Comparison of ENCODE assay signal across 1 cellular context in the genomic region with DNA sequence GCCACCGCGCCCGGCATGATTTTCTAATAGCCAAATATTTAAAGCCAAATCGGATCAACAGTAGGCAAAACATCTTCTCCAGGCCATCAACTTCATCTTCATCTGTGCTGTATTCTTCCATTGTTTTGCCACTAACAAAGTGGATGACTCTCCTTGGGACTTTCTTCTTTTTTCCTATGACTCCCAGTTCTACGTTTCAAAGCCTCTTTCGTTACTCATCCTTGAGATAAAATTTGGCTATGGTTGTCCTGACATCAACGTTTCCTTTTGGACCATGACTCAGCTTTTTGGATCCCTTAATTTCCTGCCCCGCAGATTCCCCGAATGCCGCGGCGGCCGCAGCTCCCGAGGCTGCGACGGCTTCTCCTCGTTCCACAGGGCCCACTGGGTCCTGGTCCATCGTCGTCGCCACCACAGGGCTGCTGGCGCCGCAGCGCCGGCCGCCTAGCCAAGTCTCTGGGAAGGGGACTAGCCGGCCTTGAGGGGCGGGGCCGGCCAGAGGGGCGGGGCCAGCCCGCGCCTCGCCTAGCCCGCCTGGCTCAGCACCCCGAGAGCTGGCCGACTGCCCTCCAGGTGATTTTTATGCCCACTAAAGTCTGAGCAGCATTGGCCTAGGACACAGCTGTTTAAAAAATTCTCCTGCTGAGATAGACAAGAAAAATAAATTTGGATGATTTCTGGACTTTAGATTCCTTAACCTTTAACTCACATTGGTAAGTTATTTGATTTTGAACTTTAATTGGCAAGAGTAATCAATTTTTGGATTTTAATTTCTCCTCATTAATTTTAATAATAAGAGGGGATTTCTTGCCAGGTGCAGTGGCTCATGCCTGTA.
TF ChIP-seq lines count a peak whose summit lies in the region.

No MANE protein-coding gene starts in this region.

TF ChIP-seq in K562, 482 proteins besides CTCF, POLR2A, EP300 and RAD21 (continued from another document and continues in another):
- TF ChIP-seq, protein P1, sequence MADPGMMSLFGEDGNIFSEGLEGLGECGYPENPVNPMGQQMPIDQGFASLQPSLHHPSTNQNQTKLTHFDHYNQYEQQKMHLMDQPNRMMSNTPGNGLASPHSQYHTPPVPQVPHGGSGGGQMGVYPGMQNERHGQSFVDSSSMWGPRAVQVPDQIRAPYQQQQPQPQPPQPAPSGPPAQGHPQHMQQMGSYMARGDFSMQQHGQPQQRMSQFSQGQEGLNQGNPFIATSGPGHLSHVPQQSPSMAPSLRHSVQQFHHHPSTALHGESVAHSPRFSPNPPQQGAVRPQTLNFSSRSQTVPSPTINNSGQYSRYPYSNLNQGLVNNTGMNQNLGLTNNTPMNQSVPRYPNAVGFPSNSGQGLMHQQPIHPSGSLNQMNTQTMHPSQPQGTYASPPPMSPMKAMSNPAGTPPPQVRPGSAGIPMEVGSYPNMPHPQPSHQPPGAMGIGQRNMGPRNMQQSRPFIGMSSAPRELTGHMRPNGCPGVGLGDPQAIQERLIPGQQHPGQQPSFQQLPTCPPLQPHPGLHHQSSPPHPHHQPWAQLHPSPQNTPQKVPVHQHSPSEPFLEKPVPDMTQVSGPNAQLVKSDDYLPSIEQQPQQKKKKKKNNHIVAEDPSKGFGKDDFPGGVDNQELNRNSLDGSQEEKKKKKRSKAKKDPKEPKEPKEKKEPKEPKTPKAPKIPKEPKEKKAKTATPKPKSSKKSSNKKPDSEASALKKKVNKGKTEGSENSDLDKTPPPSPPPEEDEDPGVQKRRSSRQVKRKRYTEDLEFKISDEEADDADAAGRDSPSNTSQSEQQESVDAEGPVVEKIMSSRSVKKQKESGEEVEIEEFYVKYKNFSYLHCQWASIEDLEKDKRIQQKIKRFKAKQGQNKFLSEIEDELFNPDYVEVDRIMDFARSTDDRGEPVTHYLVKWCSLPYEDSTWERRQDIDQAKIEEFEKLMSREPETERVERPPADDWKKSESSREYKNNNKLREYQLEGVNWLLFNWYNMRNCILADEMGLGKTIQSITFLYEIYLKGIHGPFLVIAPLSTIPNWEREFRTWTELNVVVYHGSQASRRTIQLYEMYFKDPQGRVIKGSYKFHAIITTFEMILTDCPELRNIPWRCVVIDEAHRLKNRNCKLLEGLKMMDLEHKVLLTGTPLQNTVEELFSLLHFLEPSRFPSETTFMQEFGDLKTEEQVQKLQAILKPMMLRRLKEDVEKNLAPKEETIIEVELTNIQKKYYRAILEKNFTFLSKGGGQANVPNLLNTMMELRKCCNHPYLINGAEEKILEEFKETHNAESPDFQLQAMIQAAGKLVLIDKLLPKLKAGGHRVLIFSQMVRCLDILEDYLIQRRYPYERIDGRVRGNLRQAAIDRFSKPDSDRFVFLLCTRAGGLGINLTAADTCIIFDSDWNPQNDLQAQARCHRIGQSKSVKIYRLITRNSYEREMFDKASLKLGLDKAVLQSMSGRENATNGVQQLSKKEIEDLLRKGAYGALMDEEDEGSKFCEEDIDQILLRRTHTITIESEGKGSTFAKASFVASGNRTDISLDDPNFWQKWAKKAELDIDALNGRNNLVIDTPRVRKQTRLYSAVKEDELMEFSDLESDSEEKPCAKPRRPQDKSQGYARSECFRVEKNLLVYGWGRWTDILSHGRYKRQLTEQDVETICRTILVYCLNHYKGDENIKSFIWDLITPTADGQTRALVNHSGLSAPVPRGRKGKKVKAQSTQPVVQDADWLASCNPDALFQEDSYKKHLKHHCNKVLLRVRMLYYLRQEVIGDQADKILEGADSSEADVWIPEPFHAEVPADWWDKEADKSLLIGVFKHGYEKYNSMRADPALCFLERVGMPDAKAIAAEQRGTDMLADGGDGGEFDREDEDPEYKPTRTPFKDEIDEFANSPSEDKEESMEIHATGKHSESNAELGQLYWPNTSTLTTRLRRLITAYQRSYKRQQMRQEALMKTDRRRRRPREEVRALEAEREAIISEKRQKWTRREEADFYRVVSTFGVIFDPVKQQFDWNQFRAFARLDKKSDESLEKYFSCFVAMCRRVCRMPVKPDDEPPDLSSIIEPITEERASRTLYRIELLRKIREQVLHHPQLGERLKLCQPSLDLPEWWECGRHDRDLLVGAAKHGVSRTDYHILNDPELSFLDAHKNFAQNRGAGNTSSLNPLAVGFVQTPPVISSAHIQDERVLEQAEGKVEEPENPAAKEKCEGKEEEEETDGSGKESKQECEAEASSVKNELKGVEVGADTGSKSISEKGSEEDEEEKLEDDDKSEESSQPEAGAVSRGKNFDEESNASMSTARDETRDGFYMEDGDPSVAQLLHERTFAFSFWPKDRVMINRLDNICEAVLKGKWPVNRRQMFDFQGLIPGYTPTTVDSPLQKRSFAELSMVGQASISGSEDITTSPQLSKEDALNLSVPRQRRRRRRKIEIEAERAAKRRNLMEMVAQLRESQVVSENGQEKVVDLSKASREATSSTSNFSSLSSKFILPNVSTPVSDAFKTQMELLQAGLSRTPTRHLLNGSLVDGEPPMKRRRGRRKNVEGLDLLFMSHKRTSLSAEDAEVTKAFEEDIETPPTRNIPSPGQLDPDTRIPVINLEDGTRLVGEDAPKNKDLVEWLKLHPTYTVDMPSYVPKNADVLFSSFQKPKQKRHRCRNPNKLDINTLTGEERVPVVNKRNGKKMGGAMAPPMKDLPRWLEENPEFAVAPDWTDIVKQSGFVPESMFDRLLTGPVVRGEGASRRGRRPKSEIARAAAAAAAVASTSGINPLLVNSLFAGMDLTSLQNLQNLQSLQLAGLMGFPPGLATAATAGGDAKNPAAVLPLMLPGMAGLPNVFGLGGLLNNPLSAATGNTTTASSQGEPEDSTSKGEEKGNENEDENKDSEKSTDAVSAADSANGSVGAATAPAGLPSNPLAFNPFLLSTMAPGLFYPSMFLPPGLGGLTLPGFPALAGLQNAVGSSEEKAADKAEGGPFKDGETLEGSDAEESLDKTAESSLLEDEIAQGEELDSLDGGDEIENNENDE (IDR thresholded peaks at IDR 0.05; ENCODE audit: low read depth, low read length) = no peak
- TF ChIP-seq ZNF644 (tag; IDR thresholded peaks at IDR 0.05; ENCODE audit: low read depth) (0 out of 2 replicates have a peak, but pooled peaks have one; percentile 50), DIDO1 (tag; IDR thresholded peaks at IDR 0.05; ENCODE audit: low read depth) (no peak), ZNF57 (CRISPR knock-in tag; IDR thresholded peaks at IDR 0.05) (no peak), EZH2 (IDR thresholded peaks at IDR 0.05; ENCODE audit: borderline replicate concordance, low read depth, low read length) (no peak), U2AF2 (optimal IDR thresholded peaks at IDR 0.05; ENCODE audit: low read depth, low read length) (no peak), MTF1 (CRISPR knock-in tag; IDR thresholded peaks at IDR 0.05; ENCODE audit: borderline replicate concordance) (no peak; the same call in 1 of the 2 replicates), RB1 (IDR thresholded peaks at IDR 0.05; ENCODE audit: low read depth) (peak; percentile 56; the same call in 1 of the 2 replicates), SMAD1 (IDR thresholded peaks at IDR 0.05; ENCODE audit: low read depth, low read length, partially characterized antibody) (no peak), ZNF77 (CRISPR knock-in tag; IDR thresholded peaks at IDR 0.05) (no peak), SP2 (IDR thresholded peaks at IDR 0.05; ENCODE audit: extremely low read depth, low read depth, low read length, poor library complexity, severe bottlenecking) (no peak), MTA3 (IDR thresholded peaks at IDR 0.05; ENCODE audit: borderline replicate concordance) (peak; percentile 85; the same call in 1 of the 2 replicates), TGIF2 (CRISPR knock-in tag; IDR thresholded peaks at IDR 0.05) (no peak), HMG20B (CRISPR knock-in tag; IDR thresholded peaks at IDR 0.05) (no peak), RBM22 (IDR thresholded peaks at IDR 0.05; ENCODE audit: low read depth, low read length, poor library complexity, severe bottlenecking) (no peak), ZNF217 (CRISPR knock-in tag; IDR thresholded peaks at IDR 0.05) (no peak), TBP (optimal IDR thresholded peaks at IDR 0.05; ENCODE audit: low read depth, low read length) (peak; percentile 40), SMAD4 (CRISPR knock-in tag; conservative IDR thresholded peaks at IDR 0.05) (peak; percentile 92)
- TF ChIP-seq, protein P2, sequence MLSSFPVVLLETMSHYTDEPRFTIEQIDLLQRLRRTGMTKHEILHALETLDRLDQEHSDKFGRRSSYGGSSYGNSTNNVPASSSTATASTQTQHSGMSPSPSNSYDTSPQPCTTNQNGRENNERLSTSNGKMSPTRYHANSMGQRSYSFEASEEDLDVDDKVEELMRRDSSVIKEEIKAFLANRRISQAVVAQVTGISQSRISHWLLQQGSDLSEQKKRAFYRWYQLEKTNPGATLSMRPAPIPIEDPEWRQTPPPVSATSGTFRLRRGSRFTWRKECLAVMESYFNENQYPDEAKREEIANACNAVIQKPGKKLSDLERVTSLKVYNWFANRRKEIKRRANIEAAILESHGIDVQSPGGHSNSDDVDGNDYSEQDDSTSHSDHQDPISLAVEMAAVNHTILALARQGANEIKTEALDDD (IDR thresholded peaks at IDR 0.05) = no peak; the same call in 1 of the 2 replicates
- TF ChIP-seq, protein P3, sequence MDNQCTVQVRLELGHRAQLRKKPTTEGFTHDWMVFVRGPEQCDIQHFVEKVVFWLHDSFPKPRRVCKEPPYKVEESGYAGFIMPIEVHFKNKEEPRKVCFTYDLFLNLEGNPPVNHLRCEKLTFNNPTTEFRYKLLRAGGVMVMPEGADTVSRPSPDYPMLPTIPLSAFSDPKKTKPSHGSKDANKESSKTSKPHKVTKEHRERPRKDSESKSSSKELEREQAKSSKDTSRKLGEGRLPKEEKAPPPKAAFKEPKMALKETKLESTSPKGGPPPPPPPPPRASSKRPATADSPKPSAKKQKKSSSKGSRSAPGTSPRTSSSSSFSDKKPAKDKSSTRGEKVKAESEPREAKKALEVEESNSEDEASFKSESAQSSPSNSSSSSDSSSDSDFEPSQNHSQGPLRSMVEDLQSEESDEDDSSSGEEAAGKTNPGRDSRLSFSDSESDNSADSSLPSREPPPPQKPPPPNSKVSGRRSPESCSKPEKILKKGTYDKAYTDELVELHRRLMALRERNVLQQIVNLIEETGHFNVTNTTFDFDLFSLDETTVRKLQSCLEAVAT (IDR thresholded peaks at IDR 0.05) = peak in 1 of 2 experiments; percentile 21; a peak in 1 of 4 replicates
- TF ChIP-seq, protein P4, sequence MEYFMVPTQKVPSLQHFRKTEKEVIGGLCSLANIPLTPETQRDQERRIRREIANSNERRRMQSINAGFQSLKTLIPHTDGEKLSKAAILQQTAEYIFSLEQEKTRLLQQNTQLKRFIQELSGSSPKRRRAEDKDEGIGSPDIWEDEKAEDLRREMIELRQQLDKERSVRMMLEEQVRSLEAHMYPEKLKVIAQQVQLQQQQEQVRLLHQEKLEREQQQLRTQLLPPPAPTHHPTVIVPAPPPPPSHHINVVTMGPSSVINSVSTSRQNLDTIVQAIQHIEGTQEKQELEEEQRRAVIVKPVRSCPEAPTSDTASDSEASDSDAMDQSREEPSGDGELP (CRISPR knock-in tag; IDR thresholded peaks at IDR 0.05; ENCODE audit: borderline replicate concordance) = peak; percentile 57
- TF ChIP-seq, protein P5, sequence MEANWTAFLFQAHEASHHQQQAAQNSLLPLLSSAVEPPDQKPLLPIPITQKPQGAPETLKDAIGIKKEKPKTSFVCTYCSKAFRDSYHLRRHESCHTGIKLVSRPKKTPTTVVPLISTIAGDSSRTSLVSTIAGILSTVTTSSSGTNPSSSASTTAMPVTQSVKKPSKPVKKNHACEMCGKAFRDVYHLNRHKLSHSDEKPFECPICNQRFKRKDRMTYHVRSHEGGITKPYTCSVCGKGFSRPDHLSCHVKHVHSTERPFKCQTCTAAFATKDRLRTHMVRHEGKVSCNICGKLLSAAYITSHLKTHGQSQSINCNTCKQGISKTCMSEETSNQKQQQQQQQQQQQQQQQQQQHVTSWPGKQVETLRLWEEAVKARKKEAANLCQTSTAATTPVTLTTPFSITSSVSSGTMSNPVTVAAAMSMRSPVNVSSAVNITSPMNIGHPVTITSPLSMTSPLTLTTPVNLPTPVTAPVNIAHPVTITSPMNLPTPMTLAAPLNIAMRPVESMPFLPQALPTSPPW (CRISPR knock-in tag; IDR thresholded peaks at IDR 0.05) = peak; percentile 63
- TF ChIP-seq, protein P6, sequence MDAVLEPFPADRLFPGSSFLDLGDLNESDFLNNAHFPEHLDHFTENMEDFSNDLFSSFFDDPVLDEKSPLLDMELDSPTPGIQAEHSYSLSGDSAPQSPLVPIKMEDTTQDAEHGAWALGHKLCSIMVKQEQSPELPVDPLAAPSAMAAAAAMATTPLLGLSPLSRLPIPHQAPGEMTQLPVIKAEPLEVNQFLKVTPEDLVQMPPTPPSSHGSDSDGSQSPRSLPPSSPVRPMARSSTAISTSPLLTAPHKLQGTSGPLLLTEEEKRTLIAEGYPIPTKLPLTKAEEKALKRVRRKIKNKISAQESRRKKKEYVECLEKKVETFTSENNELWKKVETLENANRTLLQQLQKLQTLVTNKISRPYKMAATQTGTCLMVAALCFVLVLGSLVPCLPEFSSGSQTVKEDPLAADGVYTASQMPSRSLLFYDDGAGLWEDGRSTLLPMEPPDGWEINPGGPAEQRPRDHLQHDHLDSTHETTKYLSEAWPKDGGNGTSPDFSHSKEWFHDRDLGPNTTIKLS (IDR thresholded peaks at IDR 0.05; ENCODE audit: borderline replicate concordance, low read depth) = 0 out of 2 replicates have a peak, but pooled peaks have one; percentile 48
- TF ChIP-seq, protein P7, sequence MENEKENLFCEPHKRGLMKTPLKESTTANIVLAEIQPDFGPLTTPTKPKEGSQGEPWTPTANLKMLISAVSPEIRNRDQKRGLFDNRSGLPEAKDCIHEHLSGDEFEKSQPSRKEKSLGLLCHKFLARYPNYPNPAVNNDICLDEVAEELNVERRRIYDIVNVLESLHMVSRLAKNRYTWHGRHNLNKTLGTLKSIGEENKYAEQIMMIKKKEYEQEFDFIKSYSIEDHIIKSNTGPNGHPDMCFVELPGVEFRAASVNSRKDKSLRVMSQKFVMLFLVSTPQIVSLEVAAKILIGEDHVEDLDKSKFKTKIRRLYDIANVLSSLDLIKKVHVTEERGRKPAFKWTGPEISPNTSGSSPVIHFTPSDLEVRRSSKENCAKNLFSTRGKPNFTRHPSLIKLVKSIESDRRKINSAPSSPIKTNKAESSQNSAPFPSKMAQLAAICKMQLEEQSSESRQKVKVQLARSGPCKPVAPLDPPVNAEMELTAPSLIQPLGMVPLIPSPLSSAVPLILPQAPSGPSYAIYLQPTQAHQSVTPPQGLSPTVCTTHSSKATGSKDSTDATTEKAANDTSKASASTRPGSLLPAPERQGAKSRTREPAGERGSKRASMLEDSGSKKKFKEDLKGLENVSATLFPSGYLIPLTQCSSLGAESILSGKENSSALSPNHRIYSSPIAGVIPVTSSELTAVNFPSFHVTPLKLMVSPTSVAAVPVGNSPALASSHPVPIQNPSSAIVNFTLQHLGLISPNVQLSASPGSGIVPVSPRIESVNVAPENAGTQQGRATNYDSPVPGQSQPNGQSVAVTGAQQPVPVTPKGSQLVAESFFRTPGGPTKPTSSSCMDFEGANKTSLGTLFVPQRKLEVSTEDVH (IDR thresholded peaks at IDR 0.05; ENCODE audit: low read depth, partially characterized antibody) = peak; percentile 34
- TF ChIP-seq, protein P8, sequence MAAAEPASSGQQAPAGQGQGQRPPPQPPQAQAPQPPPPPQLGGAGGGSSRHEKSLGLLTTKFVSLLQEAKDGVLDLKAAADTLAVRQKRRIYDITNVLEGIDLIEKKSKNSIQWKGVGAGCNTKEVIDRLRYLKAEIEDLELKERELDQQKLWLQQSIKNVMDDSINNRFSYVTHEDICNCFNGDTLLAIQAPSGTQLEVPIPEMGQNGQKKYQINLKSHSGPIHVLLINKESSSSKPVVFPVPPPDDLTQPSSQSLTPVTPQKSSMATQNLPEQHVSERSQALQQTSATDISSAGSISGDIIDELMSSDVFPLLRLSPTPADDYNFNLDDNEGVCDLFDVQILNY (CRISPR knock-in tag; IDR thresholded peaks at IDR 0.05) = no peak
- TF ChIP-seq, protein P9, sequence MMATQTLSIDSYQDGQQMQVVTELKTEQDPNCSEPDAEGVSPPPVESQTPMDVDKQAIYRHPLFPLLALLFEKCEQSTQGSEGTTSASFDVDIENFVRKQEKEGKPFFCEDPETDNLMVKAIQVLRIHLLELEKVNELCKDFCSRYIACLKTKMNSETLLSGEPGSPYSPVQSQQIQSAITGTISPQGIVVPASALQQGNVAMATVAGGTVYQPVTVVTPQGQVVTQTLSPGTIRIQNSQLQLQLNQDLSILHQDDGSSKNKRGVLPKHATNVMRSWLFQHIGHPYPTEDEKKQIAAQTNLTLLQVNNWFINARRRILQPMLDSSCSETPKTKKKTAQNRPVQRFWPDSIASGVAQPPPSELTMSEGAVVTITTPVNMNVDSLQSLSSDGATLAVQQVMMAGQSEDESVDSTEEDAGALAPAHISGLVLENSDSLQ (IDR thresholded peaks at IDR 0.05) = 0 out of 2 replicates have a peak, but pooled peaks have one; percentile 3
